8 cellular contexts compared by ENCODE assay signal in the genomic region with DNA sequence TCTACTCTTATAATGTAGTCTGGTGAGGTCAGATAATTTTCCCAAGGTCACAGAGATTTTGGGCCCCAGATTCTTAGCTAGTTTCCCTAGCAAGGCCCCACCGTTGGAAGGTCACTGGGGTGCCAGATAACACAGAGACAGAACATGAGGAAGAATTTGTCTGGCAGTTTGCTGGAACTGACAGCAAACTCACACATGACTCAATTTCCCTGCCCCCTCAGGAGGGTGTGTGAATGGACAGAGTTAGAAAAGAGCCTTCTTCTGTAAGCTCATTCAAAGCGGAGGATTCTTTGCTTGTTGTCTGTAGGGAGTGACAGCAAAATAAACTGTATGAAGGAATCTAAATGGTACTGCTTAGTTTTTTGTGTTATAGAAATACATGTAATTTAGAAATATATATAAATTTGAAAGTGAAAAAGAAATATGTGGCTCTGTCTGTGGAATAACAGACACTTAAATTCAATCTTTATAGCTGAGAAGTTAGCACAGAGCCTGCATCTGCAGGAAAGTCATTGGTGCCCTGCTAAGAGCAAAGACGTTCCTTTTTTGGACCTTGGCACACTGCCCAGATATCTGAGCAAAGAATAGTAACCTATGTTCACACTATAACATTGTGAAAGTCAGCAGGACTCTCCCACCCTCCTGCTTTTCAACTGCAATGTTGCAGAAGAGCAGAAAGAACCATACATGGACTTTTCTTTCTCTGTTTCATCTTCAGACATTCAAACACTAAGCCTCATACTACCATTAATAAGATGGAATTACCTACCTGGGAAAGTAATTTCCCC. TPM values are rescaled to one million over a fixed set of nuclear protein-coding genes. Genes with fewer than 3 reads are reported as not detected.
DNase-seq lines count a peak whose midpoint lies in the region; ATAC-seq and TF ChIP-seq lines count a peak whose summit lies in the region.

No MANE protein-coding gene starts in this region.

- H3K36me3 ChIP-seq in testis (ENCODE audit: low read depth, missing control alignments) (no peaks in the 10 kb centered on the region), Peyer's patch (peaks cover 0 to 24% (median 0%) of the 10 kb centered on the region in 3 donors)

- TF ChIP-seq CTCF in testis (IDR thresholded peaks at IDR 0.05) (no peak), Peyer's patch (IDR thresholded peaks at IDR 0.05) (no peak)

- H3K4me1 ChIP-seq in testis: peaks cover 16% of the 10 kb centered on the region
- H3K4me1 ChIP-seq in Peyer's patch: peaks cover 0 to 36% (median 3%) of the 10 kb centered on the region in 4 donors

- intact Hi-C loops in Right ventricle myocardium inferior (cut with DNase I) (loop anchor here (10.0 kb wide), 1 partner anchor 424 kb away; a partner anchor contains a TSS), cardiac septum (cut with DNase I) (no loop called here), left ventricle myocardium superior (cut with micrococcal nuclease) (no loop called here), testis (cut with DNase I; ENCODE audit: low total_unique reads) (no loop called here)

- peak overlapping the region in 1 of 2 donors; percentile 43 for H3K27ac ChIP-seq in testis
- H3K27ac ChIP-seq in Peyer's patch: peak overlapping the region in 1 of 4 donors; percentile 17

- H3K9me3 ChIP-seq in testis: no peaks in the 10 kb centered on the region
- H3K9me3 ChIP-seq in Peyer's patch: no peaks in the 10 kb centered on the region

- DNase-seq in Right ventricle myocardium inferior (ENCODE audit: missing footprints): no peak
- DNase-seq in cardiac septum (ENCODE audit: low spot score): no peak
- DNase-seq in SIG-M5 (lab: John Stamatoyannopoulos, UW): peak; percentile 42
- peak; percentile 33 for DNase-seq in left ventricle myocardium superior
- peak; percentile 48 for DNase-seq in testis
- no peak for DNase-seq in Peyer's patch

- ATAC-seq in Right ventricle myocardium inferior (peak; percentile 31), left ventricle myocardium superior (peak; percentile 51), GM21367 (IDR thresholded peaks at IDR 0.05; ENCODE audit: unreplicated experiment) (no peak), GM18907 (IDR thresholded peaks at IDR 0.05; ENCODE audit: unreplicated experiment) (no peak)

- 31 to 44% methylated on average over 3 of the region's 3 CpGs for WGBS in testis, 2 donors

- H3K27me3 ChIP-seq in testis: no peaks in the 10 kb centered on the region
- no peaks in the 10 kb centered on the region for H3K27me3 ChIP-seq in Peyer's patch

- H3K4me3 ChIP-seq in testis (no peak overlapping the region), Peyer's patch (no peak overlapping the region)

- TF ChIP-seq POLR2A in testis (IDR thresholded peaks at IDR 0.05) (no peak), Peyer's patch (IDR thresholded peaks at IDR 0.05) (no peak)

RNA-seq across cellular contexts. Expression of a gene that starts 2.1 kb away (rescaled TPM):
- total RNA-seq in Right ventricle myocardium inferior (1,383 TPM), cardiac septum (1,107 TPM), left ventricle myocardium superior (1,473 TPM), testis (100 to 1,000 TPM; 154 to 180 TPM), Peyer's patch (100 to 1,000 TPM in 3 of 4 donors, 10 to 100 TPM in 1; 59.4 to 178 (median 127) TPM)
- polyA plus RNA-seq in testis (ENCODE audit: insufficient read depth, low read depth, low replicate concordance): 134 TPM

RNA-seq across cellular contexts. Expression of a gene that starts 2.5 kb away (rescaled TPM):
- total RNA-seq in Right ventricle myocardium inferior (13.5 TPM), cardiac septum (27.3 TPM), left ventricle myocardium superior (16.0 TPM), testis (10 to 100 TPM; 20.1 to 23.5 TPM), Peyer's patch (10 to 100 TPM in 1 of 4 donors, 1 to 10 TPM in 3; 6.5 to 41.3 (median 7.4) TPM)
- polyA plus RNA-seq in testis (ENCODE audit: insufficient read depth, low read depth, low replicate concordance): 8.3 TPM

Comparison
In these comparisons a context has a peak if more than half of its experiments do, and no peak if none do; other contexts are left out.
1. DNase-seq: peak in SIG-M5 (single experiment), left ventricle myocardium superior (single experiment) and testis (single experiment); none in Right ventricle myocardium inferior (single experiment), cardiac septum (single experiment) and Peyer's patch (0 of 3).
2. ATAC-seq: peak in Right ventricle myocardium inferior (single experiment) and left ventricle myocardium superior (single experiment); none in GM21367 (single experiment) and GM18907 (single experiment).